Comparison of ENCODE assay signal across 17 cellular contexts in the genomic region with DNA sequence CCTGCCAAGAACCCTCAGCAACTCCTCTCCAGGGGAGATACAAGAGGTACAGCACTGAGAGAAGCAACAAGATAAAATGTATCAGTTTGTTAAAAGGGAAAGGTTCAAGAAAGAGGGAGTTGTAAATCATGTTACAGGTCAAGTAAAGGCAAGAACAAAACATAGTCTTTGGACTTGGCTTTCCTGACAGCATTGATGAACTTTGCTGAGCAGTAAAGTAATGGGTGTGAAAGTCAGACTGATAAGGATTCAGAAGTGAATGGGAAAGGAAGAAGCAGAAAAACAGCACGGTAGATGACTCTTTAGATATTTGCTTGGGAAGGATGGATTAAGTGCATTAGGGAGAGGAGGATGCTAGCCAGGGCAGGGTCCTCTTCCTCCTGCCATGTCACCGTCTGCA. TPM values are rescaled to one million over a fixed set of nuclear protein-coding genes. Genes with fewer than 3 reads are reported as not detected.
DNase-seq lines count a peak whose midpoint lies in the region; ATAC-seq, FAIRE-seq and TF ChIP-seq lines count a peak whose summit lies in the region.
"Had no signal": no experiment of that assay in that cellular context is flagged by ENCODE, and none has a peak within 500 bp of the region (broad histone marks: within the 10 kb centered on the region; RNA-seq: fewer than 3 reads in every experiment).

No MANE protein-coding gene starts in this region.

- peak overlapping the region; percentile 61 to 92 (median 81) for H3K27ac Mint-ChIP-seq in CD8-positive, alpha-beta memory T cell

- H3K36me3 ChIP-seq in CD8-positive, alpha-beta memory T cell (ENCODE audit: insufficient read depth, low read length): peaks cover 18% of the 10 kb centered on the region
- H3K36me3 ChIP-seq in K562 (ENCODE audit: control insufficient read depth, insufficient read depth, low read length): peaks cover 64% of the 10 kb centered on the region
- peaks cover 4% of the 10 kb centered on the region for H3K36me3 ChIP-seq in neutrophil
- H3K36me3 ChIP-seq in kidney (ENCODE audit: control insufficient read depth in 1 of 2, insufficient read depth in 2 of 2, low read length in 2 of 2): no peaks in the 10 kb centered on the region

- intact Hi-C loops in K562 (cut with micrococcal nuclease) (no loop called here), kidney (cut with DNase I) (no loop called here)

- no peak overlapping the region for H3K27ac ChIP-seq in CD8-positive, alpha-beta memory T cell (ENCODE audit: low read depth, low read length)
- H3K27ac ChIP-seq in K562 (ENCODE audit: extremely low read depth, low read depth, low read length) (peak overlapping the region; percentile 46; the same call in 2 of the 3 replicates), neutrophil (peak overlapping the region; percentile 63), kidney (ENCODE audit: low read depth in 2 of 2, low read length in 2 of 2) (no peak overlapping the region)
- H3K27ac ChIP-seq: C4-2B had no signal

- peak overlapping the region; percentile 20 for H3K4me2 ChIP-seq in K562 (ENCODE audit: insufficient read depth, low read length)

- peaks cover 86 to 94% (median 91%) of the 10 kb centered on the region in 3 donors for H3K4me1 Mint-ChIP-seq in CD8-positive, alpha-beta memory T cell

- peak overlapping the region; percentile 36 to 71 (median 68) for H3K4me3 Mint-ChIP-seq in CD8-positive, alpha-beta memory T cell

- TF ChIP-seq CTCF in K562 (IDR thresholded peaks at IDR 0.05 in 2 of 3, conservative IDR thresholded peaks at IDR 0.05 in 1 of 3; ENCODE audit: insufficient read depth in 2 of 3, low read depth in 1 of 3, low read length in 3 of 3) (no peak), neutrophil (IDR thresholded peaks at IDR 0.05) (no peak), kidney (IDR thresholded peaks at IDR 0.05; ENCODE audit: borderline replicate concordance, extremely low read depth, insufficient read depth) (no peak)

- no peaks in the 10 kb centered on the region for H3K9me3 ChIP-seq in CD8-positive, alpha-beta memory T cell (ENCODE audit: low read length)
- H3K9me3 ChIP-seq in K562 (replicated peaks; ENCODE audit: control insufficient read depth, insufficient read depth, low read depth, low read length) (no peaks in the 10 kb centered on the region), neutrophil (no peaks in the 10 kb centered on the region), kidney (ENCODE audit: control insufficient read depth in 1 of 2, low read length in 2 of 2) (no peaks in the 10 kb centered on the region)

- CTCF ChIA-PET in CD8-positive, alpha-beta memory T cell (lab: Charles Lee): interaction anchor here (0.8 kb wide), 1 partner anchor 28 kb away, joined by 3 read pairs; no protein-coding TSS in a partner anchor
- CTCF ChIA-PET in K562 (lab: Yijun Ruan, JAX; ENCODE audit: low intra/inter-chr PET ratio): no interaction called here

- peaks cover 85% of the 10 kb centered on the region for H3K4me1 ChIP-seq in CD8-positive, alpha-beta memory T cell (ENCODE audit: insufficient read depth, low read length)
- H3K4me1 ChIP-seq in K562 (replicated peaks in 1 of 2; ENCODE audit: control insufficient read depth in 2 of 2, insufficient read depth in 2 of 2, low read length in 2 of 2) (peaks cover 19 to 62% of the 10 kb centered on the region in 2 experiments), neutrophil (ENCODE audit: control insufficient read depth in 1 of 2, insufficient read depth in 1 of 2, low read depth in 1 of 2, low read length in 1 of 2) (peaks cover 43 to 83% of the 10 kb centered on the region in 2 experiments), kidney (ENCODE audit: control insufficient read depth in 1 of 2, insufficient read depth in 1 of 2, low read depth in 1 of 2, low read length in 2 of 2) (peaks cover 5 to 14% of the 10 kb centered on the region in 2 donors)

- POLR2A ChIA-PET in CD8-positive, alpha-beta memory T cell (lab: Charles Lee): no interaction called here
- POLR2A ChIA-PET in K562 (lab: Yijun Ruan, JAX): interaction anchor here (0.6 to 3.3 kb wide), 5 partner anchors 8 to 60 kb away, joined by 3 to 24 read pairs (median 4); no protein-coding TSS in a partner anchor

- TF ChIP-seq EP300 in K562 (IDR thresholded peaks at IDR 0.05; ENCODE audit: low read length): no peak

- H3K4me3 ChIP-seq in CD8-positive, alpha-beta memory T cell (ENCODE audit: low read length): no peak overlapping the region
- H3K4me3 ChIP-seq in K562 (no peak overlapping the region), neutrophil (ENCODE audit: low read depth in 1 of 2, low read length in 1 of 2) (no peak overlapping the region), kidney (ENCODE audit: low read length in 2 of 2) (no peak overlapping the region)

- TF ChIP-seq RAD21 in K562 (CRISPR knock-in tag; conservative IDR thresholded peaks at IDR 0.05 in 1 of 2, IDR thresholded peaks at IDR 0.05 in 1 of 2): no peak

- ATAC-seq in K562: peak; percentile 1
- ATAC-seq in HG02870 (IDR thresholded peaks at IDR 0.05; ENCODE audit: unreplicated experiment): no peak
- no peak for ATAC-seq in GM19397 (IDR thresholded peaks at IDR 0.05; ENCODE audit: unreplicated experiment)
- ATAC-seq: HCT116 had no signal

- H3K79me2 ChIP-seq in K562 (ENCODE audit: control insufficient read depth, insufficient read depth, low read length): peaks cover 100% of the 10 kb centered on the region

- in situ Hi-C loops in K562 (cut with MboI): no loop called here

- no peaks in the 10 kb centered on the region for H3K27me3 Mint-ChIP-seq in CD8-positive, alpha-beta memory T cell

- H3K9me3 Mint-ChIP-seq in CD8-positive, alpha-beta memory T cell: no peaks in the 10 kb centered on the region

- no peak for TF ChIP-seq POLR2A in K562 (conservative IDR thresholded peaks at IDR 0.05)

- peaks cover 6% of the 10 kb centered on the region for H3K9me1 ChIP-seq in K562 (ENCODE audit: control insufficient read depth, insufficient read depth, low read length)

- no peak overlapping the region for H2AFZ ChIP-seq in K562 (ENCODE audit: low read depth, low read length)

- FAIRE-seq in K562 (lab: Jason Lieb, UNC) (no peak), kidney (lab: Jason Lieb, UNC) (no peak)
- FAIRE-seq: G401.6 had no signal

- H4K20me1 ChIP-seq in K562 (replicated peaks; ENCODE audit: control insufficient read depth, insufficient read depth, low read length): peaks cover 56% of the 10 kb centered on the region

- WGBS in K562 (ENCODE audit: insufficient coverage, low coverage, missing lambda C conversion rate): 5% methylated on average over 2 of the region's 2 CpGs

- no peak for DNase-seq in CD8-positive, alpha-beta memory T cell
- DNase-seq in MV-4-11 (lab: John Stamatoyannopoulos, UW): peak; percentile 21
- no peak for DNase-seq in K562 (ENCODE audit: extremely low read depth in 1 of 4, low spot score in 3 of 4)
- DNase-seq in 8988T: no peak
- DNase-seq in kidney: no peak
- DNase-seq: aorta; effector CD4-positive, alpha-beta T cell; NCI-H1048; NCI-H226; retina; SW 1271 had no signal

- H3K36me3 Mint-ChIP-seq in CD8-positive, alpha-beta memory T cell: peaks cover 14 to 44% (median 19%) of the 10 kb centered on the region in 3 donors

- H3K9ac ChIP-seq in K562 (ENCODE audit: insufficient read depth in 1 of 2, low read depth in 2 of 2, low read length in 2 of 2) (no peak overlapping the region; a peak in 1 of 4 replicates), kidney (ENCODE audit: low read length in 2 of 2) (no peak overlapping the region)

- no TSS peak for BruUV-seq in K562 (replicated peaks; lab: Mats Ljungman, UMichigan)

- no peaks in the 10 kb centered on the region for H3K27me3 ChIP-seq in CD8-positive, alpha-beta memory T cell (ENCODE audit: insufficient read depth, low read length, poor library complexity, severe bottlenecking)
- H3K27me3 ChIP-seq in K562 (ENCODE audit: control insufficient read depth in 2 of 2, insufficient read depth in 2 of 2, low read length in 2 of 2) (no peaks in the 10 kb centered on the region), neutrophil (no peaks in the 10 kb centered on the region)

TF ChIP-seq in K562, 482 proteins besides CTCF, POLR2A, EP300 and RAD21 (continues in another document):
- TF ChIP-seq, protein P1, sequence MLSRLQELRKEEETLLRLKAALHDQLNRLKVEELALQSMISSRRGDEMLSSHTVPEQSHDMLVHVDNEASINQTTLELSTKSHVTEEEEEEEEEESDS (CRISPR knock-in tag; IDR thresholded peaks at IDR 0.05): no peak
- TF ChIP-seq ASH1L (IDR thresholded peaks at IDR 0.05; ENCODE audit: borderline replicate concordance, low read depth, partially characterized antibody): no peak

RNA-seq across cellular contexts. Expression of a gene that starts 27.1 kb away (rescaled TPM):
- total RNA-seq in CD8-positive, alpha-beta memory T cell: 100 to 1,000 TPM; 386 to 391 TPM
- 303 TPM for polyA plus RNA-seq in CD8-positive, alpha-beta memory T cell
- 337 and 524 TPM in 2 replicates for total RNA-seq in K562 (2011; cell fraction: chromatin; rRNA removed; ENCODE audit: low replicate concordance)
- 154 and 188 TPM in 2 replicates for total RNA-seq in K562 (2011; cell fraction: nucleolus; rRNA removed)
- total RNA-seq in K562 (2011; cell fraction: nucleoplasm; rRNA removed): 277 and 417 TPM in 2 replicates
- total RNA-seq in K562 (2014; rRNA removed): 240 and 243 TPM in 2 replicates
- total RNA-seq in K562 (2014; rRNA removed; fragmentation: Illumina TruSeq; extraction: Trizol): 220 and 241 TPM in 2 replicates
- 220 and 243 TPM in 2 replicates for total RNA-seq in K562 (2015; rRNA removed; fragmentation: Illumina TruSeq; extraction: Trizol)
- 217 and 231 TPM in 2 replicates for total RNA-seq in K562 (2021)
- 116 and 133 TPM in 2 replicates for polyA plus RNA-seq in K562 (2011; rRNA removed)
- polyA plus RNA-seq in K562 (2011; cell fraction: cytosol; rRNA removed): 101 and 150 TPM in 2 replicates
- polyA plus RNA-seq in K562 (2011; cell fraction: nucleus; rRNA removed): 108 and 135 TPM in 2 replicates
- 74.4 and 91.9 TPM in 2 replicates for polyA plus RNA-seq in K562 (2012)
- 202 and 221 TPM in 2 replicates for polyA plus RNA-seq in K562 (2014; fragmentation: Illumina TruSeq; extraction: Trizol)
- 10 to 100 TPM; 70.3 to 87.3 TPM for polyA plus RNA-seq in K562 (2014; fragmentation: Nextera tagmentation; extraction: Ambion mirVana)
- polyA plus RNA-seq in K562 (2014; rRNA removed): 104 and 107 TPM in 2 replicates
- 431 and 448 TPM in 2 replicates for polyA minus RNA-seq in K562 (2011; rRNA and poly(A)+ RNA removed)
- polyA minus RNA-seq in K562 (2011; cell fraction: cytosol; rRNA and poly(A)+ RNA removed): 216 and 268 TPM in 2 replicates
- polyA minus RNA-seq in K562 (2011; cell fraction: nucleus; rRNA and poly(A)+ RNA removed): 326 and 485 TPM in 2 replicates
- total RNA-seq in kidney: 167 TPM
- polyA plus RNA-seq in kidney (ENCODE audit: insufficient read depth, low read depth, low replicate concordance): 22.0 TPM

Comparison
In these comparisons a context has a peak if more than half of its experiments do, and no peak if none do; other contexts are left out.
1. H3K27ac ChIP-seq: peak in K562 (single experiment) and neutrophil (single experiment); none in CD8-positive, alpha-beta memory T cell (single experiment) and kidney (0 of 2).